ENCODE assay signal across 20 cellular contexts in genomic region chr5:140265845-140266244, GRCh38. TPM values are rescaled to one million over a fixed set of nuclear protein-coding genes. Genes with fewer than 3 reads are reported as not detected.
DNase-seq lines count a peak whose midpoint lies in the region; ATAC-seq and TF ChIP-seq lines count a peak whose summit lies in the region.
"Had no signal": no experiment of that assay in that cellular context is flagged by ENCODE, and none has a peak within 500 bp of the region (broad histone marks: within the 10 kb centered on the region; RNA-seq: fewer than 3 reads in every experiment).

No MANE protein-coding gene starts in this region.

- no peak overlapping the region for H2AFZ ChIP-seq in OCI-LY1 (ENCODE audit: low read length)

- H3K27ac Mint-ChIP-seq in activated CD4-positive, alpha-beta T cell treated with anti-CD3 and anti-CD28 coated beads, Interleukin-2, amount 10 ng/mL, durations not matched to agents 7 days and 5 days: peak overlapping the region; percentile 73
- H3K27ac Mint-ChIP-seq in CD14-positive monocyte: peak overlapping the region in 5 of 7 donors; percentile 14 to 76 (median 68)
- H3K27ac Mint-ChIP-seq in naive thymus-derived CD4-positive, alpha-beta T cell: peak overlapping the region; percentile 5 to 85 (median 74)
- H3K27ac Mint-ChIP-seq: effector memory CD8-positive, alpha-beta T cell had no signal

- no peaks in the 10 kb centered on the region for H4K20me1 ChIP-seq in OCI-LY1 (ENCODE audit: insufficient read depth, low read length)

- H3K4me1 ChIP-seq in OCI-LY1 (ENCODE audit: insufficient read depth, low read length, severe bottlenecking): peaks cover 47% of the 10 kb centered on the region
- peaks cover 3 to 24% of the 10 kb centered on the region in 2 donors for H3K4me1 ChIP-seq in naive thymus-derived CD4-positive, alpha-beta T cell (ENCODE audit: control insufficient read depth in 2 of 2, insufficient read depth in 2 of 2, low read length in 2 of 2)
- peaks cover 10 to 16% of the 10 kb centered on the region in 2 donors for H3K4me1 ChIP-seq in adrenal gland (replicated peaks in 1 of 2)

- H3K9me3 Mint-ChIP-seq in activated CD4-positive, alpha-beta T cell treated with anti-CD3 and anti-CD28 coated beads, Interleukin-2, amount 10 ng/mL, durations not matched to agents 7 days and 5 days: no peaks in the 10 kb centered on the region
- H3K9me3 Mint-ChIP-seq in CD14-positive monocyte: peaks cover 0 to 4% (median 0%) of the 10 kb centered on the region in 7 donors
- H3K9me3 Mint-ChIP-seq in naive thymus-derived CD4-positive, alpha-beta T cell: no peaks in the 10 kb centered on the region
- H3K9me3 Mint-ChIP-seq: activated naive CD4-positive, alpha-beta T cell treated with anti-CD3 and anti-CD28 coated beads, Interleukin-2, amount 50 U/mL, for 72 hours; effector memory CD8-positive, alpha-beta T cell had no signal

- H3K79me2 ChIP-seq in OCI-LY1 (ENCODE audit: insufficient read depth, low read length): 0 out of 2 replicates have a peak, but pooled peaks cover 7% of the 10 kb centered on the region

- H3K36me3 ChIP-seq in OCI-LY1 (ENCODE audit: insufficient read depth, low read length): peaks cover 25% of the 10 kb centered on the region
- H3K36me3 ChIP-seq in naive thymus-derived CD4-positive, alpha-beta T cell (ENCODE audit: control insufficient read depth in 2 of 3, insufficient read depth in 3 of 3, low read length in 3 of 3): no peaks in the 10 kb centered on the region
- H3K36me3 ChIP-seq in adrenal gland (replicated peaks in 1 of 2): no peaks in the 10 kb centered on the region
- H3K36me3 ChIP-seq: upper lobe of right lung had no signal

- intact Hi-C loops in CD14-positive monocyte (cut with micrococcal nuclease) (no loop called here), adrenal gland (cut with DNase I) (loop anchor here in 1 of 2 donors (5.0 kb wide), 1 partner anchor 66 kb away; no protein-coding TSS in a partner anchor)
- intact Hi-C loops in naive thymus-derived CD4-positive, alpha-beta T cell (cut with micrococcal nuclease): loop anchor here in 1 of 2 donors (2.0 kb wide), 2 partner anchors 15 to 37 kb away; partner anchors contain the start of gene PFDN1

- POLR2A ChIA-PET in activated CD4-positive, alpha-beta T cell treated with anti-CD3 and anti-CD28 coated beads, Interleukin-2, amount 10 ng/mL, durations not matched to agents 7 days and 5 days (lab: Charles Lee): no interaction called here
- POLR2A ChIA-PET in naive thymus-derived CD4-positive, alpha-beta T cell (lab: Charles Lee): no interaction called here

- peak overlapping the region; percentile 45 for H3K4me3 ChIP-seq in OCI-LY1 (ENCODE audit: low read depth, low read length, poor library complexity, severe bottlenecking)
- no peak overlapping the region for H3K4me3 ChIP-seq in naive thymus-derived CD4-positive, alpha-beta T cell (ENCODE audit: low read length)
- H3K4me3 ChIP-seq in adrenal gland: no peak overlapping the region
- H3K4me3 ChIP-seq: esophagus squamous epithelium, lung, upper lobe of right lung had no signal

- peak overlapping the region; percentile 30 for H3K9ac ChIP-seq in OCI-LY1 (ENCODE audit: low read length)

- H3K27me3 ChIP-seq in OCI-LY1 (ENCODE audit: insufficient read depth, low read length): no peaks in the 10 kb centered on the region
- H3K27me3 ChIP-seq in naive thymus-derived CD4-positive, alpha-beta T cell (ENCODE audit: control insufficient read depth in 2 of 2, insufficient read depth in 2 of 2, low read length in 2 of 2): no peaks in the 10 kb centered on the region
- no peaks in the 10 kb centered on the region for H3K27me3 ChIP-seq in adrenal gland
- H3K27me3 ChIP-seq: esophagus squamous epithelium, upper lobe of right lung had no signal

- 94 to 100% (median 97%) methylated on average over 1 of the region's 1 CpG for WGBS in adrenal gland, 4 donors

- ATAC-seq in naive thymus-derived CD4-positive, alpha-beta T cell: no peak
- ATAC-seq: activated naive CD4-positive, alpha-beta T cell treated with anti-CD3 and anti-CD28 coated beads, Interleukin-2, amount 50 U/mL, for 72 hours; effector memory CD8-positive, alpha-beta T cell; upper lobe of right lung had no signal

- CTCF ChIA-PET in activated CD4-positive, alpha-beta T cell treated with anti-CD3 and anti-CD28 coated beads, Interleukin-2, amount 10 ng/mL, durations not matched to agents 7 days and 5 days (lab: Charles Lee): interaction anchor here (1.7 to 1.8 kb wide), 2 partner anchors 10 to 15 kb away, joined by 3 to 6 read pairs; no protein-coding TSS in a partner anchor
- CTCF ChIA-PET in naive thymus-derived CD4-positive, alpha-beta T cell (lab: Charles Lee): no interaction called here

- no peak overlapping the region for H3K4me3 Mint-ChIP-seq in activated CD4-positive, alpha-beta T cell treated with anti-CD3 and anti-CD28 coated beads, Interleukin-2, amount 10 ng/mL, durations not matched to agents 7 days and 5 days
- no peak overlapping the region for H3K4me3 Mint-ChIP-seq in CD14-positive monocyte
- H3K4me3 Mint-ChIP-seq in naive thymus-derived CD4-positive, alpha-beta T cell: peak overlapping the region in 6 of 10 donors; percentile 23 to 76 (median 66)
- H3K4me3 Mint-ChIP-seq: effector memory CD8-positive, alpha-beta T cell had no signal

- peak overlapping the region; percentile 55 for H3K4me2 ChIP-seq in OCI-LY1 (ENCODE audit: low read length)

- H3K27ac ChIP-seq in OCI-LY1 (ENCODE audit: low read depth, low read length, poor library complexity, severe bottlenecking) (peak overlapping the region; percentile 98), adrenal gland (no peak overlapping the region)
- no peak overlapping the region for H3K27ac ChIP-seq in naive thymus-derived CD4-positive, alpha-beta T cell (ENCODE audit: low read depth, low read length)
- H3K27ac ChIP-seq: esophagus squamous epithelium, upper lobe of right lung had no signal

- H3K9me3 ChIP-seq in OCI-LY1 (ENCODE audit: low read length) (0 out of 2 replicates have a peak, but pooled peaks cover 4% of the 10 kb centered on the region), adrenal gland (replicated peaks in 1 of 3) (no peaks in the 10 kb centered on the region)
- H3K9me3 ChIP-seq in naive thymus-derived CD4-positive, alpha-beta T cell (ENCODE audit: control insufficient read depth in 2 of 3, low read length in 3 of 3): no peaks in the 10 kb centered on the region
- H3K9me3 ChIP-seq: esophagus squamous epithelium, upper lobe of right lung had no signal

- peaks cover 16% of the 10 kb centered on the region for H3F3A ChIP-seq in OCI-LY1 (ENCODE audit: insufficient read depth, low read length)

- no peak for TF ChIP-seq POLR2A in adrenal gland (IDR thresholded peaks at IDR 0.05)

- DNase-seq in activated CD4-positive, alpha-beta T cell treated with anti-CD3 and anti-CD28 coated beads, Interleukin-2, amount 10 ng/mL, durations not matched to agents 7 days and 5 days: no peak
- DNase-seq in activated CD4-positive, alpha-beta T cell treated with anti-CD3 and anti-CD28 coated beads, Interleukin-2, amount 50 U/mL, for 48 hours: no peak
- DNase-seq in CD14-positive monocyte (ENCODE audit: low spot score) (no peak), retina (no peak), NCI-H146 treated with DMSO at 0.1 percent for 48 hours (lab: John Stamatoyannopoulos, UW; ENCODE audit: unreplicated experiment) (no peak), adrenal gland (no peak)
- DNase-seq in naive thymus-derived CD4-positive, alpha-beta T cell: no peak
- DNase-seq: activated T-cell treated with anti-CD3 and anti-CD28 coated beads for 4 hours; effector memory CD8-positive, alpha-beta T cell; esophagus squamous epithelium; GOT3; Karpas-422; kidney; NCI-H187; nucleus accumbens; stimulated activated CD4-positive, alpha-beta T cell treated with anti-CD3 and anti-CD28 coated beads, Interleukin-4, amount 100 ng/mL, for 24 hours; upper lobe of right lung had no signal

- no peaks in the 10 kb centered on the region for H3K9me2 ChIP-seq in OCI-LY1 (ENCODE audit: low read depth, low read length)

- TF ChIP-seq CTCF in CD14-positive monocyte (IDR thresholded peaks at IDR 0.05) (no peak), OCI-LY1 (IDR thresholded peaks at IDR 0.05; ENCODE audit: low read length) (no peak), adrenal gland (IDR thresholded peaks at IDR 0.05) (no peak)

- H3K36me3 Mint-ChIP-seq in activated CD4-positive, alpha-beta T cell treated with anti-CD3 and anti-CD28 coated beads, Interleukin-2, amount 10 ng/mL, durations not matched to agents 7 days and 5 days (ENCODE audit: low read depth): peaks cover 27% of the 10 kb centered on the region
- H3K36me3 Mint-ChIP-seq in CD14-positive monocyte: peaks cover 26 to 28% of the 10 kb centered on the region in 2 donors
- peaks cover 0 to 16% (median 12%) of the 10 kb centered on the region in 5 donors for H3K36me3 Mint-ChIP-seq in naive thymus-derived CD4-positive, alpha-beta T cell
- H3K36me3 Mint-ChIP-seq: activated naive CD4-positive, alpha-beta T cell treated with anti-CD3 and anti-CD28 coated beads, Interleukin-2, amount 50 U/mL, for 72 hours had no signal

- H3K27me3 Mint-ChIP-seq in activated CD4-positive, alpha-beta T cell treated with anti-CD3 and anti-CD28 coated beads, Interleukin-2, amount 10 ng/mL, durations not matched to agents 7 days and 5 days: no peaks in the 10 kb centered on the region
- H3K27me3 Mint-ChIP-seq in CD14-positive monocyte (ENCODE audit: low read depth in 3 of 3): peaks cover 0 to 3% (median 0%) of the 10 kb centered on the region in 3 donors
- no peaks in the 10 kb centered on the region for H3K27me3 Mint-ChIP-seq in naive thymus-derived CD4-positive, alpha-beta T cell
- H3K27me3 Mint-ChIP-seq: effector memory CD8-positive, alpha-beta T cell had no signal

- peaks cover 59% of the 10 kb centered on the region for H3K4me1 Mint-ChIP-seq in activated CD4-positive, alpha-beta T cell treated with anti-CD3 and anti-CD28 coated beads, Interleukin-2, amount 10 ng/mL, durations not matched to agents 7 days and 5 days
- peaks cover 51% of the 10 kb centered on the region for H3K4me1 Mint-ChIP-seq in CD14-positive monocyte
- H3K4me1 Mint-ChIP-seq in naive thymus-derived CD4-positive, alpha-beta T cell: peaks cover 29 to 59% (median 48%) of the 10 kb centered on the region in 7 donors

RNA-seq across cellular contexts. Expression of gene PFDN1, which starts 37.1 kb away (rescaled TPM):
- total RNA-seq in activated CD4-positive, alpha-beta T cell treated with anti-CD3 and anti-CD28 coated beads, Interleukin-2, amount 10 ng/mL, durations not matched to agents 7 days and 5 days: 10 to 100 TPM; 60.8 to 70.5 TPM
- 100 to 1,000 TPM in 1 of 2 donors, 10 to 100 TPM in 1; 82.2 to 105 TPM for polyA plus RNA-seq in CD14-positive monocyte
- 10 to 100 TPM; 24.8 to 52.7 (median 28.2) TPM for total RNA-seq in naive thymus-derived CD4-positive, alpha-beta T cell
- polyA plus RNA-seq in naive thymus-derived CD4-positive, alpha-beta T cell: 100 to 1,000 TPM; 126 to 139 TPM
- 100 to 1,000 TPM in 2 of 8 donors, 10 to 100 TPM in 6; 49.1 to 194 (median 74.1) TPM for total RNA-seq in adrenal gland
- 100 to 1,000 TPM in 1 of 3 donors, 10 to 100 TPM in 2; 68.1 to 130 (median 97.5) TPM for polyA plus RNA-seq in adrenal gland

Comparison
In these comparisons a context has a peak if more than half of its experiments do, and no peak if none do; other contexts are left out.
1. H3K4me3 Mint-ChIP-seq: peak in naive thymus-derived CD4-positive, alpha-beta T cell (6 of 10); none in activated CD4-positive, alpha-beta T cell treated with anti-CD3 and anti-CD28 coated beads, Interleukin-2, amount 10 ng/mL, durations not matched to agents 7 days and 5 days (single experiment) and CD14-positive monocyte (0 of 2).
2. Peak in every context shown above with its lines, with median percentiles within 50 percentile points of each other: H3K27ac Mint-ChIP-seq.